In genomic region chr6:46491789-46492547, GRCh38 we compare ENCODE assay signal across 8 cellular contexts. TPM values are rescaled to one million over a fixed set of nuclear protein-coding genes. Genes with fewer than 3 reads are reported as not detected.
A peak's percentile ranks its signal among the peaks of the same experiment; 100 is the strongest.
DNase-seq lines count a peak whose midpoint lies in the region; ATAC-seq and TF ChIP-seq lines count a peak whose summit lies in the region.

No MANE protein-coding gene starts in this region.

- CTCF ChIA-PET in Caco-2 (lab: Charles Lee): interaction anchor here (1.4 kb wide), 1 partner anchor 73 kb away, joined by 3 read pairs; no protein-coding TSS in a partner anchor

- H3K27me3 Mint-ChIP-seq in Caco-2 (ENCODE audit: insufficient read depth, unreplicated experiment): peaks cover 34% of the 10 kb centered on the region
- H3K27me3 Mint-ChIP-seq in activated naive CD8-positive, alpha-beta T cell: peaks cover 57% of the 10 kb centered on the region
- H3K27me3 Mint-ChIP-seq in neural crest cell (ENCODE audit: low read depth): peaks cover 76% of the 10 kb centered on the region

- H3K9me3 Mint-ChIP-seq in Caco-2 (ENCODE audit: unreplicated experiment) (no peaks in the 10 kb centered on the region), neural crest cell (no peaks in the 10 kb centered on the region)
- no peaks in the 10 kb centered on the region for H3K9me3 Mint-ChIP-seq in activated naive CD8-positive, alpha-beta T cell (ENCODE audit: low read depth)

- peak in 1 of 2 experiments; percentile 23 for DNase-seq in Caco-2
- peak; percentile 48 for DNase-seq in MG63
- DNase-seq in head of caudate nucleus: peak; percentile 63 to 91 (median 81)
- peak; percentile 36 for DNase-seq in neural crest cell (ENCODE audit: low read depth, low spot score)
- no peak for DNase-seq in MV-4-11 (lab: John Stamatoyannopoulos, UW)

- TF ChIP-seq CTCF in Caco-2 (IDR thresholded peaks at IDR 0.05; ENCODE audit: insufficient read depth in 1 of 2, low read depth in 1 of 2, low read length in 1 of 2, severe bottlenecking in 1 of 2, unreplicated experiment in 1 of 2) (peak; percentile 16 to 67), neural crest cell (conservative IDR thresholded peaks at IDR 0.05) (peak; percentile 51)

- H3K4me3 Mint-ChIP-seq in Caco-2 (ENCODE audit: unreplicated experiment) (peak overlapping the region; percentile 73), neural crest cell (peak overlapping the region; percentile 74)
- peak overlapping the region; percentile 74 for H3K4me3 Mint-ChIP-seq in activated naive CD8-positive, alpha-beta T cell

- H3K36me3 ChIP-seq in Caco-2 (ENCODE audit: control insufficient read depth, insufficient read depth, low read length): no peaks in the 10 kb centered on the region
- no peaks in the 10 kb centered on the region for H3K36me3 ChIP-seq in MG63

- intact Hi-C loops in Caco-2 (cut with micrococcal nuclease; ENCODE audit: unreplicated experiment): loop anchor here (5.0 to 10.0 kb wide), 2 partner anchors 135 to 397 kb away; no protein-coding TSS in a partner anchor
- intact Hi-C loops in head of caudate nucleus (cut with DNase I): loop anchor here (2.0 to 5.0 kb wide), 3 partner anchors 71 to 270 kb away; no protein-coding TSS in a partner anchor

- H3K9me3 ChIP-seq in Caco-2 (no peaks in the 10 kb centered on the region), MG63 (no peaks in the 10 kb centered on the region)

- peak; percentile 39 for ATAC-seq in GM19467 (IDR thresholded peaks at IDR 0.05; ENCODE audit: unreplicated experiment)
- no peak for ATAC-seq in HG03521 (IDR thresholded peaks at IDR 0.05; ENCODE audit: unreplicated experiment)

- POLR2A ChIA-PET in Caco-2 (lab: Charles Lee): no interaction called here

- peaks cover 7% of the 10 kb centered on the region for H3K4me1 Mint-ChIP-seq in Caco-2 (ENCODE audit: low read depth, unreplicated experiment)
- peaks cover 13% of the 10 kb centered on the region for H3K4me1 Mint-ChIP-seq in activated naive CD8-positive, alpha-beta T cell (ENCODE audit: low read depth)
- H3K4me1 Mint-ChIP-seq in neural crest cell: peaks cover 13% of the 10 kb centered on the region

- H3K36me3 Mint-ChIP-seq in Caco-2 (ENCODE audit: insufficient read depth, unreplicated experiment) (no peaks in the 10 kb centered on the region), neural crest cell (ENCODE audit: low read depth) (no peaks in the 10 kb centered on the region)
- H3K36me3 Mint-ChIP-seq in activated naive CD8-positive, alpha-beta T cell: peaks cover 2% of the 10 kb centered on the region

- BruUV-seq in Caco-2 (replicated peaks; lab: Mats Ljungman, UMichigan): no TSS peak

- H3K27me3 ChIP-seq in Caco-2 (replicated peaks; ENCODE audit: control insufficient read depth, insufficient read depth, low read length) (no peaks in the 10 kb centered on the region; the same call in none of the 2 replicates), MG63 (no peaks in the 10 kb centered on the region)

- peaks cover 9% of the 10 kb centered on the region; the same call in 1 of the 2 replicates for H3K4me1 ChIP-seq in Caco-2

- H3K27ac Mint-ChIP-seq in Caco-2 (ENCODE audit: unreplicated experiment) (no peak overlapping the region), neural crest cell (ENCODE audit: unreplicated experiment) (no peak overlapping the region)
- H3K27ac Mint-ChIP-seq in activated naive CD8-positive, alpha-beta T cell: no peak overlapping the region

- H3K4me3 ChIP-seq in Caco-2 (ENCODE audit: low read depth, low read length): peak overlapping the region; percentile 44
- H3K4me3 ChIP-seq in MG63: peak overlapping the region; percentile 60

RNA-seq across cellular contexts. Expression of gene RCAN2, which starts 0.7 kb away (rescaled TPM):
- total RNA-seq in Caco-2 (2022): not detected in 2 replicates
- 5.5 and 7.6 TPM in 2 replicates for total RNA-seq in MG63 (2014; rRNA removed; shearing (Covaris generic); ENCODE audit: low replicate concordance)
- total RNA-seq in neural crest cell: 3.6 TPM in 2 replicates
